ENCODE assay signal across 2 cellular contexts in genomic region chr12:46788247-46788887, GRCh38.
TF ChIP-seq lines count a peak whose summit lies in the region.

No MANE protein-coding gene starts in this region.

TF ChIP-seq in SK-N-SH, 30 proteins besides CTCF, POLR2A, EP300 and RAD21 (continued from another document):
- TF ChIP-seq JUND (IDR thresholded peaks at IDR 0.05) = no peak
- no peak for TF ChIP-seq SMC3 (IDR thresholded peaks at IDR 0.05; ENCODE audit: low read depth, low read length)
- TF ChIP-seq NRF1 (IDR thresholded peaks at IDR 0.05; ENCODE audit: low read depth, low read length) = no peak
- no peak for TF ChIP-seq ZBTB33 (IDR thresholded peaks at IDR 0.05; ENCODE audit: borderline replicate concordance, low read depth)
- no peak for TF ChIP-seq USF2 (IDR thresholded peaks at IDR 0.05; ENCODE audit: borderline replicate concordance, low read depth, low read length)
- TF ChIP-seq FOXM1 (IDR thresholded peaks at IDR 0.05; ENCODE audit: low read depth) = no peak
- no peak for TF ChIP-seq MXI1 (IDR thresholded peaks at IDR 0.05; ENCODE audit: low read depth, low read length)
- TF ChIP-seq NFIC (IDR thresholded peaks at IDR 0.05; ENCODE audit: borderline replicate concordance) = no peak
- no peak for TF ChIP-seq POLR2AphosphoS5 (IDR thresholded peaks at IDR 0.05; ENCODE audit: low read depth, low read length)
- TF ChIP-seq CHD2 (IDR thresholded peaks at IDR 0.05; ENCODE audit: low read length, partially characterized antibody) = no peak
- no peak for TF ChIP-seq RFX5 (IDR thresholded peaks at IDR 0.05; ENCODE audit: low read length)

TF ChIP-seq in SK-N-SH treated with all-trans-retinoic acid at 6 μM for 48 hours, 23 proteins besides CTCF, POLR2A, EP300 and RAD21 (continued from another document):
- no peak for TF ChIP-seq TSHZ2 (CRISPR knock-in tag; IDR thresholded peaks at IDR 0.05)
- TF ChIP-seq ZNF565 (CRISPR knock-in tag; conservative IDR thresholded peaks at IDR 0.05; ENCODE audit: low read depth) = no peak
- TF ChIP-seq TOX (CRISPR knock-in tag; IDR thresholded peaks at IDR 0.05; ENCODE audit: borderline replicate concordance) = no peak
- no peak for TF ChIP-seq ZNF8 (CRISPR knock-in tag; IDR thresholded peaks at IDR 0.05)
- no peak for TF ChIP-seq ISL1 (CRISPR knock-in tag; IDR thresholded peaks at IDR 0.05)
- TF ChIP-seq PATZ1 (CRISPR knock-in tag; IDR thresholded peaks at IDR 0.05; ENCODE audit: borderline replicate concordance) = no peak
- TF ChIP-seq ZFP30 (CRISPR knock-in tag; IDR thresholded peaks at IDR 0.05) = no peak
